In the genomic region with DNA sequence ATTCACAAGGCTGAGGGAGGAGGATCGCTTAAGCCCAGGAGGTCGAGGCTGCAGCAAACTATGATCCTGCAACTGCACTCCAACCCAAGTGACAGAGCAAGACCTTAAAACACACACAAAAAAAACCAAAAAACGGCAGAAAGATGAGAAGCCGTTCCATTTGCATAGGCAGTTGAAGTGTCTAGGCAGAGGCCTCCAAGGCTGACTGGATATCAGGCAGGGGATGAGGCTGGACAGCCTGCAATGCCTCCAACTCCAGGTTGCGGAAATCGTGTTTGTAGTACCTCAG, we compare ENCODE assay signal across 8 cellular contexts. TPM values are rescaled to one million over a fixed set of nuclear protein-coding genes. Genes with fewer than 3 reads are reported as not detected.
DNase-seq lines count a peak whose midpoint lies in the region; ATAC-seq and TF ChIP-seq lines count a peak whose summit lies in the region.

No MANE protein-coding gene starts in this region.

- H3K9ac ChIP-seq in DND-41 (ENCODE audit: low read depth, low read length) = peak overlapping the region; percentile 63

- H3K9me3 ChIP-seq in DND-41 (ENCODE audit: insufficient read depth, low read length, severe bottlenecking) = no peaks in the 10 kb centered on the region
- H3K9me3 ChIP-seq in Panc1 (ENCODE audit: control insufficient read depth, insufficient read depth, low read depth, low read length) = no peaks in the 10 kb centered on the region

- peaks cover 35% of the 10 kb centered on the region for H3K4me1 ChIP-seq in DND-41 (ENCODE audit: insufficient read depth, low read length)
- peaks cover 9% of the 10 kb centered on the region for H3K4me1 ChIP-seq in Panc1 (ENCODE audit: control insufficient read depth, insufficient read depth, low read length)

- peak overlapping the region; percentile 82 for H2AFZ ChIP-seq in DND-41 (ENCODE audit: low read depth, low read length)

- no peaks in the 10 kb centered on the region for H3K36me3 Mint-ChIP-seq in progenitor cell of endocrine pancreas (ENCODE audit: insufficient read depth)

- no peaks in the 10 kb centered on the region for H3K27me3 Mint-ChIP-seq in progenitor cell of endocrine pancreas

- no peak for DNase-seq in DND-41
- no peak for DNase-seq in Panc1 (ENCODE audit: low read depth, low spot score)
- no peak for DNase-seq in epithelial cell of prostate (ENCODE audit: low read depth, low spot score)
- DNase-seq in progenitor cell of endocrine pancreas (ENCODE audit: low spot score, unreplicated experiment) = no peak
- DNase-seq in midbrain (lab: John Stamatoyannopoulos, UW) = no peak
- DNase-seq in sciatic nerve (ENCODE audit: low spot score) = no peak
- no peak for DNase-seq in LoVo (ENCODE audit: low spot score)
- no peak for DNase-seq in stimulated activated CD4-positive, alpha-beta T cell treated with anti-CD3 and anti-CD28 coated beads, Interleukin-2, amount 100 ng/mL, for 24 hours

- in situ Hi-C loops in Panc1 (cut with HindIII; ENCODE audit: low pct_unique_long_range_greater_than_20kb, low sequenced_read_pairs) = no loop called here

- H3K4me3 ChIP-seq in DND-41 (ENCODE audit: low read depth in 1 of 2, low read length in 2 of 2) (peak overlapping the region; percentile 41 to 80; a peak in 3 of 4 replicates), Panc1 (ENCODE audit: low read depth in 2 of 2, low read length in 2 of 2) (peak overlapping the region; percentile 82 to 91)

- no peaks in the 10 kb centered on the region for H3K9me3 Mint-ChIP-seq in progenitor cell of endocrine pancreas (ENCODE audit: low read depth)

- peak overlapping the region; percentile 76 for H3K27ac ChIP-seq in DND-41 (ENCODE audit: low read length)
- H3K27ac ChIP-seq in Panc1 (ENCODE audit: low read length) = peak overlapping the region; percentile 88
- H3K27ac ChIP-seq in epithelial cell of prostate = peak overlapping the region; percentile 90

- BruUV-seq in Panc1 (replicated peaks; lab: Mats Ljungman, UMichigan) = no TSS peak

- H3K79me2 ChIP-seq in DND-41 (ENCODE audit: insufficient read depth, low read length) = peaks cover 27% of the 10 kb centered on the region

- CTCF ChIA-PET in Panc1 (lab: Charles Lee) = no interaction called here

- peak overlapping the region; percentile 100 for H3K27ac Mint-ChIP-seq in progenitor cell of endocrine pancreas

- no peak for ATAC-seq in DND-41 (ENCODE audit: insufficient read depth, low read depth)
- ATAC-seq in Panc1 = no peak
- no peak for ATAC-seq in sciatic nerve

- peaks cover 9% of the 10 kb centered on the region for H4K20me1 ChIP-seq in DND-41 (ENCODE audit: insufficient read depth, low read length)

- peak overlapping the region; percentile 91 for H3K4me2 ChIP-seq in DND-41 (ENCODE audit: insufficient read depth, low read length)

- POLR2A ChIA-PET in Panc1 (lab: Charles Lee) = no interaction called here

- intact Hi-C loops in Panc1 (cut with micrococcal nuclease; ENCODE audit: unreplicated experiment) (no loop called here), sciatic nerve (cut with DNase I) (no loop called here)

- peak overlapping the region; percentile 97 for H3K4me3 Mint-ChIP-seq in progenitor cell of endocrine pancreas (ENCODE audit: low read depth)

- no peak for TF ChIP-seq CTCF in DND-41 (IDR thresholded peaks at IDR 0.05; ENCODE audit: borderline replicate concordance, extremely low read depth, low read length, poor library complexity, severe bottlenecking)
- no peak for TF ChIP-seq CTCF in Panc1 (IDR thresholded peaks at IDR 0.05)
- no peak for TF ChIP-seq CTCF in progenitor cell of endocrine pancreas (IDR thresholded peaks at IDR 0.05; ENCODE audit: unreplicated experiment)

- H3K27me3 ChIP-seq in DND-41 (ENCODE audit: insufficient read depth, low read length, poor library complexity) = no peaks in the 10 kb centered on the region
- H3K27me3 ChIP-seq in Panc1 (ENCODE audit: control insufficient read depth, insufficient read depth, low read length) = no peaks in the 10 kb centered on the region

- H3K4me1 Mint-ChIP-seq in progenitor cell of endocrine pancreas (ENCODE audit: low read depth) = peaks cover 8% of the 10 kb centered on the region

- peaks cover 13% of the 10 kb centered on the region for H3K36me3 ChIP-seq in DND-41 (ENCODE audit: insufficient read depth, low read length)
- H3K36me3 ChIP-seq in Panc1 (ENCODE audit: control insufficient read depth, insufficient read depth, low read length) = no peaks in the 10 kb centered on the region

RNA-seq across cellular contexts. Expression of a gene that starts 2.0 kb away (rescaled TPM):
- total RNA-seq in Panc1 (2021; ENCODE audit: unreplicated experiment) (52.3 TPM), progenitor cell of endocrine pancreas (65.6 and 66.8 TPM in 2 replicates), sciatic nerve (13.1 TPM)
- 67.1 TPM for polyA plus RNA-seq in Panc1 (2012; ENCODE audit: insufficient read length)

RNA-seq across cellular contexts. Expression of a gene that starts 25.0 kb away (rescaled TPM):
- total RNA-seq in Panc1 (2021; ENCODE audit: unreplicated experiment) (2.9 TPM), progenitor cell of endocrine pancreas (4.5 and 5.1 TPM in 2 replicates), sciatic nerve (13.3 TPM)
- polyA plus RNA-seq in Panc1 (2012; ENCODE audit: insufficient read length) = 7.4 TPM

RNA-seq across cellular contexts. Expression of a gene that starts 27.5 kb away (rescaled TPM):
- total RNA-seq in Panc1 (2021; ENCODE audit: unreplicated experiment) = 26.9 TPM
- polyA plus RNA-seq in Panc1 (2012; ENCODE audit: insufficient read length) = 31.0 TPM
- total RNA-seq in progenitor cell of endocrine pancreas = 19.1 and 19.5 TPM in 2 replicates
- 21.8 TPM for total RNA-seq in sciatic nerve

RNA-seq across cellular contexts. Expression of a gene that starts 27.5 kb away (rescaled TPM):
- total RNA-seq in Panc1 (2021; ENCODE audit: unreplicated experiment) = 45.8 TPM
- 43.8 TPM for polyA plus RNA-seq in Panc1 (2012; ENCODE audit: insufficient read length)
- 33.2 and 34.2 TPM in 2 replicates for total RNA-seq in progenitor cell of endocrine pancreas
- 36.6 TPM for total RNA-seq in sciatic nerve

RNA-seq across cellular contexts. Expression of a gene that starts 36.2 kb away (rescaled TPM):
- total RNA-seq in Panc1 (2021; ENCODE audit: unreplicated experiment) = 38.7 TPM
- 41.5 TPM for polyA plus RNA-seq in Panc1 (2012; ENCODE audit: insufficient read length)
- 25.4 and 27.7 TPM in 2 replicates for total RNA-seq in progenitor cell of endocrine pancreas
- total RNA-seq in sciatic nerve = 17.8 TPM
